15 cellular contexts compared by ENCODE assay signal in the genomic region with DNA sequence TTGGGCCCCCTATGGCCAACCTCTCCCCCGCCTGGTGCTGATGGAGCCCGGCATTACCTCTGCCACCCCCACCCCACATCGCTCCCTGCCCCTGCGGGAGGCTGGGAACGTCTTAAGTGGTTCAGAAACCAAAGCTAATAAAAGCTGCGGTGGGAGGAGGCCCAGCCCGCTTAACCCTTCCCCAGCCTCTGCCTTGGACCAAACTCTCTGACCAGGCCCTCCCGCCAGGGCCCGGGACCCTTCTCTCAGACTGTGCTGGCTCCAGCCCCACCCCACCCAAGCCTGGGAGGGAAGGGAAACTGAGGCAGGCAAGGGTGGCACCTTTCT. TPM values are rescaled to one million over a fixed set of nuclear protein-coding genes. Genes with fewer than 3 reads are reported as not detected.
DNase-seq lines count a peak whose midpoint lies in the region; ATAC-seq and TF ChIP-seq lines count a peak whose summit lies in the region.
"Had no signal": no experiment of that assay in that cellular context is flagged by ENCODE, and none has a peak within 500 bp of the region (broad histone marks: within the 10 kb centered on the region; RNA-seq: fewer than 3 reads in every experiment).

No MANE protein-coding gene starts in this region.

- no peaks in the 10 kb centered on the region for H3K27me3 Mint-ChIP-seq in natural killer cell (ENCODE audit: low read depth in 2 of 2)
- H3K27me3 Mint-ChIP-seq: dendritic cell treated with granulocyte-macrophage colony-stimulating factor and Interleukin-4, amounts not matched to agents 40 ng/mL and 50 ng/mL, for 4 days; IgD-negative memory B cell; naive B cell; stimulated activated naive CD8-positive, alpha-beta T cell treated with anti-CD3 and anti-CD28 coated beads, Interleukin-15, amount 100 ng/mL, for 72 hours had no signal

- H3K27ac ChIP-seq in prostate gland = peak overlapping the region; percentile 74 to 79

- no peak for TF ChIP-seq POLR2A in prostate gland (IDR thresholded peaks at IDR 0.05)

- H3K36me3 Mint-ChIP-seq in natural killer cell = no peaks in the 10 kb centered on the region

- no peak for TF ChIP-seq CTCF in prostate gland (IDR thresholded peaks at IDR 0.05)
- TF ChIP-seq CTCF in natural killer cell (IDR thresholded peaks at IDR 0.05) = no peak

- no peaks in the 10 kb centered on the region for H3K9me3 ChIP-seq in prostate gland

- H3K4me3 Mint-ChIP-seq in natural killer cell = no peak overlapping the region
- H3K4me3 Mint-ChIP-seq: dendritic cell treated with granulocyte-macrophage colony-stimulating factor and Interleukin-4, amounts not matched to agents 40 ng/mL and 50 ng/mL, for 4 days; naive B cell; stimulated activated naive CD8-positive, alpha-beta T cell treated with anti-CD3 and anti-CD28 coated beads, Interleukin-15, amount 100 ng/mL, for 72 hours; T-helper 2 cell treated with Interferon-gamma antibody and Interleukin-4, amounts not matched to agents 5 μg/mL and 100 μg/mL, for 36 hours had no signal

- no peaks in the 10 kb centered on the region for H3K9me3 Mint-ChIP-seq in natural killer cell
- H3K9me3 Mint-ChIP-seq: dendritic cell treated with granulocyte-macrophage colony-stimulating factor and Interleukin-4, amounts not matched to agents 40 ng/mL and 50 ng/mL, for 4 days; IgD-negative memory B cell; naive B cell; stimulated activated naive CD8-positive, alpha-beta T cell treated with anti-CD3 and anti-CD28 coated beads, Interleukin-15, amount 100 ng/mL, for 72 hours; T-helper 2 cell treated with Interferon-gamma antibody and Interleukin-4, amounts not matched to agents 5 μg/mL and 100 μg/mL, for 36 hours had no signal

- H3K27ac Mint-ChIP-seq in natural killer cell = no peak overlapping the region
- H3K27ac Mint-ChIP-seq: dendritic cell treated with granulocyte-macrophage colony-stimulating factor and Interleukin-4, amounts not matched to agents 40 ng/mL and 50 ng/mL, for 4 days; IgD-negative memory B cell; T-helper 2 cell treated with Interferon-gamma antibody and Interleukin-4, amounts not matched to agents 5 μg/mL and 100 μg/mL, for 36 hours had no signal

- H3K4me3 ChIP-seq in prostate gland = no peak overlapping the region

- ATAC-seq in Right ventricle myocardium superior (ENCODE audit: poor library complexity) (peak; percentile 40), Right ventricle myocardium inferior (no peak), left ventricle myocardium superior (peak; percentile 52), HG03196 (IDR thresholded peaks at IDR 0.05; ENCODE audit: unreplicated experiment) (no peak), natural killer cell (no peak)

- peaks cover 16 to 18% of the 10 kb centered on the region in 2 donors for H3K36me3 ChIP-seq in prostate gland

- intact Hi-C loops in Right ventricle myocardium superior (cut with DNase I) (no loop called here), Right ventricle myocardium inferior (cut with DNase I) (loop anchor here (2.0 kb wide), 1 partner anchor 23 kb away; no protein-coding TSS in a partner anchor), left ventricle myocardium superior (cut with micrococcal nuclease) (no loop called here), prostate gland (cut with DNase I) (no loop called here), natural killer cell (cut with micrococcal nuclease) (no loop called here)

- DNase-seq in Right ventricle myocardium superior (no peak), Right ventricle myocardium inferior (ENCODE audit: missing footprints) (no peak), left ventricle myocardium superior (no peak), prostate gland (ENCODE audit: low spot score) (no peak), H4 (ENCODE audit: low spot score) (no peak), activated gamma-delta T cell treated with Interleukin-2 at 50 U/mL for 16 hours (no peak), natural killer cell (no peak)
- DNase-seq: naive B cell; NCI-H2029 treated with DMSO at 0.1 percent for 48 hours; stimulated activated CD4-positive, alpha-beta T cell treated with anti-CD3 and anti-CD28 coated beads, Interleukin-2, amount 100 ng/mL, for 24 hours; stimulated activated naive CD8-positive, alpha-beta T cell treated with anti-CD3 and anti-CD28 coated beads, Interleukin-15, amount 100 ng/mL, for 72 hours had no signal

- no peaks in the 10 kb centered on the region for H3K27me3 ChIP-seq in prostate gland (replicated peaks; ENCODE audit: insufficient read depth)

- H3K4me1 Mint-ChIP-seq in natural killer cell = peaks cover 0 to 13% of the 10 kb centered on the region in 2 donors
- H3K4me1 Mint-ChIP-seq: naive B cell; stimulated activated naive CD8-positive, alpha-beta T cell treated with anti-CD3 and anti-CD28 coated beads, Interleukin-15, amount 100 ng/mL, for 72 hours had no signal

- no peaks in the 10 kb centered on the region for H3K4me1 ChIP-seq in prostate gland (replicated peaks)

- 33% methylated on average over 9 of the region's 9 CpGs for WGBS in prostate gland

RNA-seq across cellular contexts. Expression of a gene that starts 22.1 kb away (rescaled TPM):
- total RNA-seq in Right ventricle myocardium superior (not detected), Right ventricle myocardium inferior (not detected), left ventricle myocardium superior (not detected), prostate gland (1 to 10 TPM in 1 of 2 donors, under 1 TPM in 1; 0.32 to 1.6 TPM), natural killer cell (under 1 TPM in 2 of 3 donors, not detected in 1; 0.33 to 0.42 TPM)
- not detected in 2 replicates for total RNA-seq in H4 (2014; rRNA removed; shearing (Covaris generic))

RNA-seq across cellular contexts. Expression of a gene that starts 25.0 kb away (rescaled TPM):
- not detected for total RNA-seq in Right ventricle myocardium superior
- not detected for total RNA-seq in Right ventricle myocardium inferior
- total RNA-seq in left ventricle myocardium superior = not detected
- 1 to 10 TPM in 1 of 2 donors, not detected in 1; 1.7 TPM for total RNA-seq in prostate gland
- total RNA-seq in H4 (2014; rRNA removed; shearing (Covaris generic)) = not detected in 2 replicates
- not detected for total RNA-seq in natural killer cell

RNA-seq across cellular contexts. Expression of a gene that starts 42.3 kb away (rescaled TPM):
- 10.5 TPM for total RNA-seq in Right ventricle myocardium superior
- 11.1 TPM for total RNA-seq in Right ventricle myocardium inferior
- total RNA-seq in left ventricle myocardium superior = 11.0 TPM
- 10 to 100 TPM; 26.1 to 26.9 TPM for total RNA-seq in prostate gland
- total RNA-seq in H4 (2014; rRNA removed; shearing (Covaris generic)) = 6.9 and 11.0 TPM in 2 replicates
- total RNA-seq in natural killer cell = 1 to 10 TPM; 4.5 to 5.9 (median 4.6) TPM

RNA-seq across cellular contexts. Expression of a gene that starts 47.9 kb away (rescaled TPM):
- total RNA-seq in Right ventricle myocardium superior (19.0 TPM), Right ventricle myocardium inferior (19.4 TPM), left ventricle myocardium superior (19.2 TPM), prostate gland (10 to 100 TPM; 32.2 to 64.9 TPM), natural killer cell (10 to 100 TPM; 89.1 to 98.3 (median 91.4) TPM)
- 20.0 and 24.3 TPM in 2 replicates for total RNA-seq in H4 (2014; rRNA removed; shearing (Covaris generic))

Comparison
In these comparisons a context has a peak if more than half of its experiments do, and no peak if none do; other contexts are left out.
1. ATAC-seq: peak in Right ventricle myocardium superior (single experiment) and left ventricle myocardium superior (single experiment); none in Right ventricle myocardium inferior (single experiment), HG03196 (single experiment) and natural killer cell (0 of 3).